Comparison of ENCODE assay signal across 16 cellular contexts in genomic region chr11:58919561-58919960, GRCh38. TPM values are rescaled to one million over a fixed set of nuclear protein-coding genes. Genes with fewer than 3 reads are reported as not detected.
"Had no signal": no experiment of that assay in that cellular context is flagged by ENCODE, and none has a peak within 500 bp of the region (broad histone marks: within the 10 kb centered on the region; RNA-seq: fewer than 3 reads in every experiment).

No MANE protein-coding gene starts in this region.

- H3K36me3 ChIP-seq: ascending aorta had no signal

- H3K27ac Mint-ChIP-seq: activated naive CD8-positive, alpha-beta T cell treated with anti-CD3 and anti-CD28 coated beads, Interleukin-2, amount 50 U/mL, for 24 hours; effector memory CD8-positive, alpha-beta T cell; immature natural killer cell; natural killer cell; progenitor cell of endocrine pancreas; type B pancreatic cell had no signal

- H3K36me3 Mint-ChIP-seq: type B pancreatic cell had no signal

- DNase-seq: activated CD4-positive, alpha-beta T cell treated with anti-CD3 and anti-CD28 coated beads for 48 hours; activated CD8-positive, alpha-beta memory T cell treated with anti-CD3 and anti-CD28 coated beads for 24 hours; activated naive CD4-positive, alpha-beta T cell treated with Interleukin-2 at 50 U/mL for 16 hours; activated naive CD8-positive, alpha-beta T cell treated with anti-CD3 and anti-CD28 coated beads, Interleukin-2, amount 50 U/mL, for 24 hours; central memory CD4-positive, alpha-beta T cell; effector memory CD8-positive, alpha-beta T cell; immature natural killer cell; natural killer cell; stimulated activated CD4-positive, alpha-beta T cell treated with anti-CD3 and anti-CD28 coated beads, Interleukin-12 subunit alpha, Interleukin-12 subunit beta, amount 100 ng/mL, for 4 hours; stimulated activated naive CD4-positive, alpha-beta T cell; substantia nigra had no signal

- H3K4me1 Mint-ChIP-seq: immature natural killer cell had no signal

- H3K4me3 Mint-ChIP-seq: activated naive CD8-positive, alpha-beta T cell treated with anti-CD3 and anti-CD28 coated beads, Interleukin-2, amount 50 U/mL, for 24 hours; effector memory CD8-positive, alpha-beta T cell; immature natural killer cell; natural killer cell; type B pancreatic cell had no signal

- H3K27me3 Mint-ChIP-seq: activated naive CD8-positive, alpha-beta T cell treated with anti-CD3 and anti-CD28 coated beads, Interleukin-2, amount 50 U/mL, for 24 hours; progenitor cell of endocrine pancreas had no signal

- ATAC-seq: activated naive CD8-positive, alpha-beta T cell treated with anti-CD3 and anti-CD28 coated beads, Interleukin-2, amount 50 U/mL, for 24 hours; effector memory CD8-positive, alpha-beta T cell; natural killer cell; sciatic nerve had no signal

- H3K27ac ChIP-seq: ascending aorta had no signal

- H3K27me3 ChIP-seq: ascending aorta had no signal

- H3K4me3 ChIP-seq: ascending aorta had no signal

- H3K4me1 ChIP-seq: ascending aorta had no signal

RNA-seq across cellular contexts. Expression of gene GLYATL1, which starts 19.7 kb away (rescaled TPM):
- total RNA-seq: natural killer cell; sciatic nerve; T-helper 1 cell treated with Interleukin-12 subunit alpha and Interleukin-12 subunit beta and Interleukin-4 antibody, amounts not matched to agents 30 ng/mL and 1 ng/mL, for 36 hours had no signal
- polyA plus RNA-seq: immature natural killer cell had no signal
